ENCODE assay signal across 16 cellular contexts in the genomic region with DNA sequence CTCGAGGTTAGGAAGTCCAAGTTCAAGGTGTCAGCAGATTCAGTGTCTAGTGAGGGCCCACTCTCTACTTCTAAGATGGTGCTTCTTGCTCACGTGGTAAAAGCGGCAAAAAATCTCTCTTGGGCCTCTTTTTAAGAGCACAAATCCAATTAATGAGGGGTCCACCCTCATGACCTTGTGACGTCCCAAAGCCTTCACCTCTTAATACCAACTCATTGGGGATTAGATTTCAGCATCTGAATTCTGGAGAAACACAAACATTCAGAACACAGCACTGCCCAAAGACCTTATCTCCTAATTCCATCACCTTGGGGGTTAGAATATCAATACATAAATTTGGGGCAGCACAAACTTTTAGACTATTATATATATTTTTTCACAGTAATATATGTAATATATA.
"Had no signal": no experiment of that assay in that cellular context is flagged by ENCODE, and none has a peak within 500 bp of the region (broad histone marks: within the 10 kb centered on the region; RNA-seq: fewer than 3 reads in every experiment).

No MANE protein-coding gene starts in this region.

- H3K4me3 ChIP-seq: K562 had no signal

- H3K27ac ChIP-seq: HL-60, KMS-11 had no signal

- H3K9me3 Mint-ChIP-seq: IgD-negative memory B cell had no signal

- H3K4me3 Mint-ChIP-seq: IgD-negative memory B cell had no signal

- H3K27me3 Mint-ChIP-seq: IgD-negative memory B cell had no signal

- DNase-seq: Kasumi-1, MM.1S, MV-4-11, NCI-H1092, NCI-H2081 treated with DMSO at 0.1 percent for 48 hours, NCI-H2171, NCI-H446 treated with DMSO at 0.1 percent for 48 hours, NCI-H526, Right ventricle myocardium superior, RPMI8226, SIG-M5 had no signal

- H3K4me1 Mint-ChIP-seq: IgD-negative memory B cell had no signal

- ATAC-seq: K562, SK-N-SH treated with all-trans-retinoic acid at 6 μM for 48 hours had no signal

- H3K27ac Mint-ChIP-seq: IgD-negative memory B cell had no signal

- H3K36me3 Mint-ChIP-seq: IgD-negative memory B cell had no signal
